9 cellular contexts compared by ENCODE assay signal in genomic region chr6:145704153-145704781, GRCh38. TPM values are rescaled to one million over a fixed set of nuclear protein-coding genes. Genes with fewer than 3 reads are reported as not detected.
DNase-seq lines count a peak whose midpoint lies in the region; ATAC-seq lines count a peak whose summit lies in the region.
"Had no signal": no experiment of that assay in that cellular context is flagged by ENCODE, and none has a peak within 500 bp of the region (broad histone marks: within the 10 kb centered on the region; RNA-seq: fewer than 3 reads in every experiment).

No MANE protein-coding gene starts in this region.

- no peak overlapping the region for H3K4ac ChIP-seq in neuronal stem cell (ENCODE audit: low read length)

- H2BK120ac ChIP-seq in neuronal stem cell (ENCODE audit: low read depth, low read length): no peak overlapping the region

- no peak overlapping the region for H4K91ac ChIP-seq in neuronal stem cell (ENCODE audit: low read depth, low read length, poor library complexity)

- H2AFZ ChIP-seq in neuronal stem cell (ENCODE audit: low read length): no peak overlapping the region

- no peaks in the 10 kb centered on the region for H3K27me3 ChIP-seq in neuronal stem cell (ENCODE audit: control insufficient read depth in 3 of 3, insufficient read depth in 3 of 3, low read depth in 1 of 3, low read length in 3 of 3)

- peaks cover 0 to 7% of the 10 kb centered on the region in 2 donors for H3K9me3 ChIP-seq in neuronal stem cell (replicated peaks in 1 of 2; ENCODE audit: control insufficient read depth in 2 of 2, insufficient read depth in 1 of 2, low read depth in 1 of 2, low read length in 2 of 2)

- no peak overlapping the region for H4K8ac ChIP-seq in neuronal stem cell (ENCODE audit: low read depth, low read length)

- no peak overlapping the region for H2BK5ac ChIP-seq in neuronal stem cell (ENCODE audit: low read length)

- peak; percentile 3 for DNase-seq in NCI-H345 (lab: John Stamatoyannopoulos, UW)
- no peak for DNase-seq in NCI-H345 treated with DMSO at 0.1 percent for 48 hours (lab: John Stamatoyannopoulos, UW; ENCODE audit: unreplicated experiment)
- DNase-seq in NCI-H2227 (lab: John Stamatoyannopoulos, UW; ENCODE audit: unreplicated experiment): peak; percentile 24
- peak; percentile 16 to 32 for DNase-seq in dermis microvascular lymphatic vessel endothelial cell (ENCODE audit: low read depth in 2 of 2)
- DNase-seq in renal cortical epithelial cell (ENCODE audit: low read depth): peak; percentile 13
- no peak for DNase-seq in H4 (ENCODE audit: low spot score)
- no peak for DNase-seq in neuronal stem cell (ENCODE audit: low spot score)
- DNase-seq: hippocampal formation had no signal

- no peak overlapping the region for H3K27ac ChIP-seq in neuronal stem cell (replicated peaks; ENCODE audit: low read length)

- H3K4me2 ChIP-seq in neuronal stem cell (ENCODE audit: insufficient read depth, low read length, poor library complexity, severe bottlenecking): no peak overlapping the region

- no peak overlapping the region for H2BK15ac ChIP-seq in neuronal stem cell (ENCODE audit: low read length)

- H3K18ac ChIP-seq in neuronal stem cell (ENCODE audit: low read length): no peak overlapping the region

- no peak overlapping the region for H3K9ac ChIP-seq in neuronal stem cell (ENCODE audit: low read depth, low read length, poor library complexity)

- H3K23ac ChIP-seq in neuronal stem cell (ENCODE audit: low read depth, low read length, poor library complexity): no peak overlapping the region

- no CpG with 5 or more reads among the region's 3 CpGs for WGBS in neuronal stem cell (ENCODE audit: extremely low coverage in 2 of 2, insufficient read length in 2 of 2, insufficient replicate concordance in 1 of 2), 2 donors

- no peaks in the 10 kb centered on the region for H3K79me1 ChIP-seq in neuronal stem cell (ENCODE audit: low read depth, low read length)

- H3K14ac ChIP-seq in neuronal stem cell (ENCODE audit: low read length): no peak overlapping the region

- no peak overlapping the region for H2AK5ac ChIP-seq in neuronal stem cell (ENCODE audit: low read depth, low read length)

- H3K36me3 ChIP-seq in neuronal stem cell (replicated peaks in 1 of 2; ENCODE audit: control insufficient read depth in 2 of 2, insufficient read depth in 2 of 2, low read length in 2 of 2): no peaks in the 10 kb centered on the region

- no peak for ATAC-seq in GM19452 (IDR thresholded peaks at IDR 0.05; ENCODE audit: unreplicated experiment)

- H2BK12ac ChIP-seq in neuronal stem cell (ENCODE audit: low read length): no peak overlapping the region

- no peak overlapping the region for H3K4me3 ChIP-seq in neuronal stem cell (ENCODE audit: low read length in 2 of 2)

- no peaks in the 10 kb centered on the region for H3K4me1 ChIP-seq in neuronal stem cell (ENCODE audit: control insufficient read depth in 2 of 2, insufficient read depth in 1 of 2, low read depth in 1 of 2, low read length in 2 of 2)

RNA-seq across cellular contexts. Expression of gene EPM2A, which starts 31.1 kb away (rescaled TPM):
- total RNA-seq in dermis microvascular lymphatic vessel endothelial cell: 5.6 and 5.9 TPM in 2 replicates
- total RNA-seq in renal cortical epithelial cell: 8.0 and 10.6 TPM in 2 replicates
- 6.9 and 8.4 TPM in 2 replicates for total RNA-seq in H4 (2014; rRNA removed; shearing (Covaris generic))
- 3.8 TPM for polyA plus RNA-seq in neuronal stem cell (2013, experiment 1 of 2)
- 3.9 TPM for polyA plus RNA-seq in neuronal stem cell (2013, experiment 2 of 2)

Comparison
In these comparisons a context has a peak if more than half of its experiments do, and no peak if none do; other contexts are left out.
1. DNase-seq: peak in NCI-H345 (single experiment), NCI-H2227 (single experiment), dermis microvascular lymphatic vessel endothelial cell (2 of 2) and renal cortical epithelial cell (single experiment); none in NCI-H345 treated with DMSO at 0.1 percent for 48 hours (single experiment), H4 (single experiment) and neuronal stem cell (single experiment).